8 cellular contexts compared by ENCODE assay signal in genomic region chr13:68304287-68304893, GRCh38.
DNase-seq lines count a peak whose midpoint lies in the region; ATAC-seq and TF ChIP-seq lines count a peak whose summit lies in the region.

No MANE protein-coding gene starts in this region.

- H3K27me3 ChIP-seq in GM06990 (replicated peaks; ENCODE audit: control insufficient read depth, insufficient read depth, low read length) (no peaks in the 10 kb centered on the region), HAP-1 (ENCODE audit: low read depth) (no peaks in the 10 kb centered on the region), dorsolateral prefrontal cortex (no peaks in the 10 kb centered on the region)

- intact Hi-C loops in dorsolateral prefrontal cortex (cut with DNase I) = no loop called here

- no peak overlapping the region for H3K27ac ChIP-seq in dorsolateral prefrontal cortex
- H3K27ac ChIP-seq in coronary artery = no peak overlapping the region

- DNase-seq in GM06990 (ENCODE audit: extremely low read depth, insufficient read length) (no peak), HAP-1 (ENCODE audit: low spot score in 2 of 2) (peak; percentile 20 to 58), NCI-H1694 treated with DMSO at 0.1 percent for 48 hours (lab: John Stamatoyannopoulos, UW) (peak; percentile 27), dorsolateral prefrontal cortex (no peak), retinal pigment epithelial cell (ENCODE audit: low read depth) (peak; percentile 2), NCI-H2029 treated with DMSO at 0.1 percent for 48 hours (lab: John Stamatoyannopoulos, UW) (no peak), coronary artery (ENCODE audit: low spot score) (no peak)

- no peak for ATAC-seq in GM19035 (IDR thresholded peaks at IDR 0.05; ENCODE audit: unreplicated experiment)

- no peak overlapping the region for H3K4me3 ChIP-seq in GM06990 (replicated peaks; ENCODE audit: low read depth, low read length)
- no peak overlapping the region for H3K4me3 ChIP-seq in HAP-1
- no peak overlapping the region for H3K4me3 ChIP-seq in dorsolateral prefrontal cortex
- no peak overlapping the region for H3K4me3 ChIP-seq in retinal pigment epithelial cell (ENCODE audit: low read length)
- no peak overlapping the region for H3K4me3 ChIP-seq in coronary artery

- H3K9me3 ChIP-seq in HAP-1 = no peaks in the 10 kb centered on the region

- H3K4me1 ChIP-seq in HAP-1 = no peaks in the 10 kb centered on the region

- TF ChIP-seq CTCF in GM06990 (IDR thresholded peaks at IDR 0.05; ENCODE audit: insufficient read depth, low read length, poor library complexity, severe bottlenecking) = peak; percentile 61
- peak in 55 of 56 donors; percentile 26 to 69 (median 52) for TF ChIP-seq CTCF in dorsolateral prefrontal cortex (IDR thresholded peaks at IDR 0.05 in 54 of 56, conservative IDR thresholded peaks at IDR 0.05 in 2 of 56; ENCODE audit: low read depth in 1 of 56, partially characterized antibody in 56 of 56)
- TF ChIP-seq CTCF in retinal pigment epithelial cell (conservative IDR thresholded peaks at IDR 0.05; ENCODE audit: low read depth, low read length) = peak; percentile 75
- no peak for TF ChIP-seq CTCF in coronary artery (IDR thresholded peaks at IDR 0.05)

- H3K36me3 ChIP-seq in GM06990 (ENCODE audit: control insufficient read depth, insufficient read depth, low read length) (no peaks in the 10 kb centered on the region), HAP-1 (replicated peaks) (no peaks in the 10 kb centered on the region)

- in situ Hi-C loops in HAP-1 (cut with MboI; ENCODE audit: low sequenced_read_pairs) = no loop called here

Comparison
In these comparisons a context has a peak if more than half of its experiments do, and no peak if none do; other contexts are left out.
1. DNase-seq: peak in HAP-1 (2 of 2), NCI-H1694 treated with DMSO at 0.1 percent for 48 hours (single experiment) and retinal pigment epithelial cell (single experiment); none in GM06990 (single experiment), dorsolateral prefrontal cortex (0 of 10), NCI-H2029 treated with DMSO at 0.1 percent for 48 hours (single experiment) and coronary artery (single experiment).